19 cellular contexts compared by ENCODE assay signal in the genomic region with DNA sequence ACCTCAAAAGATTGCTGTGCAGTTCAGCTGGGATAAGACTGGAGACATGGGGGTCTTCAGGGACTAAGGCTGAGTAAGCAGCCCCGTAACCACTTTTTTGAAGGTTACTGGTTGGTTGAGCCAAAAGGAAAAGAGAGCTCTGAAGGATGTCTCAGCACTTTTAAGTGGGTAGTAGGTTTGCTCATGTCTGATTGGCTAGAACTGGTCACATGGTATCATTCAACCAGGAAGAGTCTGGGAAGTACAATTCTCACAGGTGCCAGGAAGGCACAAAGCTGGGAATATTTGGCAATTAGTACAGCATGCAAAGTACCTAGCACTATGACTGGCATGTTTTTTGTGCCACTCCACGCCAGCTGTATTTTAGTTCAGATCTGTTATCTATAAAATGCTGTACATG. TPM values are rescaled to one million over a fixed set of nuclear protein-coding genes. Genes with fewer than 3 reads are reported as not detected.
A peak's percentile ranks its signal among the peaks of the same experiment; 100 is the strongest.
DNase-seq lines count a peak whose midpoint lies in the region; ATAC-seq and TF ChIP-seq lines count a peak whose summit lies in the region.
"Had no signal": no experiment of that assay in that cellular context is flagged by ENCODE, and none has a peak within 500 bp of the region (broad histone marks: within the 10 kb centered on the region; RNA-seq: fewer than 3 reads in every experiment).

No MANE protein-coding gene starts in this region.

- no peaks in the 10 kb centered on the region for H4K20me1 ChIP-seq in OCI-LY3 (ENCODE audit: insufficient read depth, low read length)
- H4K20me1 ChIP-seq: BLaER1 had no signal

- ATAC-seq in GM19023 (IDR thresholded peaks at IDR 0.05; ENCODE audit: unreplicated experiment): no peak
- ATAC-seq in HG03565 (IDR thresholded peaks at IDR 0.05; ENCODE audit: unreplicated experiment): no peak
- ATAC-seq: sciatic nerve had no signal

- H3K27me3 ChIP-seq in OCI-LY3 (ENCODE audit: low read depth, low read length): no peaks in the 10 kb centered on the region
- H3K27me3 ChIP-seq: BLaER1, breast epithelium, esophagus squamous epithelium, heart right ventricle had no signal

- H3K9ac ChIP-seq in OCI-LY3 (ENCODE audit: low read length): peak overlapping the region; percentile 7; the same call in 1 of the 2 replicates
- H3K9ac ChIP-seq: BLaER1 had no signal

- DNase-seq in CMK (ENCODE audit: low read depth) (peak; percentile 37), HT-29 (ENCODE audit: low spot score) (peak; percentile 35), germinal center (ENCODE audit: low spot score) (peak; percentile 50), amniotic stem cell (lab: John Stamatoyannopoulos, UW) (no peak), NCI-H524 (lab: John Stamatoyannopoulos, UW) (no peak)
- DNase-seq: activated CD4-positive, alpha-beta T cell treated with anti-CD3 and anti-CD28 coated beads for 4 hours; DMS79 treated with DMSO at 0.1 percent for 48 hours; esophagus squamous epithelium; heart right ventricle; kidney glomerular epithelial cell; NCI-H510A; T-helper 2 cell had no signal

- H3K79me2 ChIP-seq in OCI-LY3 (ENCODE audit: low read length): no peaks in the 10 kb centered on the region

- H3K27ac ChIP-seq in OCI-LY3 (ENCODE audit: low read length): peak overlapping the region; percentile 53
- H3K27ac ChIP-seq: BLaER1, breast epithelium, esophagus squamous epithelium, heart right ventricle, neutrophil had no signal

- no peak overlapping the region for H3K4me3 ChIP-seq in OCI-LY3 (ENCODE audit: low read length)
- H3K4me3 ChIP-seq: BLaER1, breast epithelium, esophagus squamous epithelium, heart right ventricle had no signal

- H3K4me2 ChIP-seq in OCI-LY3 (ENCODE audit: low read length): peak overlapping the region; percentile 18; the same call in 1 of the 2 replicates
- H3K4me2 ChIP-seq: BLaER1 had no signal

- TF ChIP-seq CTCF in OCI-LY3 (IDR thresholded peaks at IDR 0.05; ENCODE audit: low read depth, low read length): no peak

- H2AFZ ChIP-seq in OCI-LY3 (ENCODE audit: low read depth, low read length): 0 out of 2 replicates have a peak overlapping the region, but pooled peaks have one; percentile 17

- no peaks in the 10 kb centered on the region for H3K36me3 ChIP-seq in OCI-LY3 (replicated peaks; ENCODE audit: low read depth, low read length)
- H3K36me3 ChIP-seq: BLaER1, breast epithelium, esophagus squamous epithelium, heart right ventricle, neutrophil had no signal

- H3K9me3 ChIP-seq in OCI-LY3 (ENCODE audit: insufficient read depth, low read length): no peaks in the 10 kb centered on the region
- H3K9me3 ChIP-seq: BLaER1, breast epithelium, esophagus squamous epithelium, neutrophil had no signal

- peaks cover 57% of the 10 kb centered on the region for H3K4me1 ChIP-seq in OCI-LY3 (ENCODE audit: low read length)
- H3K4me1 ChIP-seq: breast epithelium had no signal

RNA-seq across cellular contexts. Expression of a gene that starts 58.1 kb away (rescaled TPM):
- 50.9 and 61.1 TPM in 2 replicates for total RNA-seq in HT-29 (2014; rRNA removed; shearing (Covaris generic))

Comparison
In these comparisons a context has a peak if more than half of its experiments do, and no peak if none do; other contexts are left out.
1. DNase-seq: peak in CMK (single experiment), HT-29 (single experiment) and germinal center (single experiment); none in amniotic stem cell (single experiment) and NCI-H524 (0 of 2).